ENCODE assay signal across 13 cellular contexts in genomic region chr2:31354837-31355236, GRCh38. TPM values are rescaled to one million over a fixed set of nuclear protein-coding genes. Genes with fewer than 3 reads are reported as not detected.
DNase-seq lines count a peak whose midpoint lies in the region; ATAC-seq, FAIRE-seq and TF ChIP-seq lines count a peak whose summit lies in the region.
"Had no signal": no experiment of that assay in that cellular context is flagged by ENCODE, and none has a peak within 500 bp of the region (broad histone marks: within the 10 kb centered on the region; RNA-seq: fewer than 3 reads in every experiment).

No MANE protein-coding gene starts in this region.

- no peaks in the 10 kb centered on the region for H3K4me1 ChIP-seq in hepatocyte (ENCODE audit: insufficient read depth)
- H3K4me1 ChIP-seq: tibial artery had no signal

- 43% methylated on average over 2 of the region's 2 CpGs for WGBS in hepatocyte (ENCODE audit: low lambda C conversion rate, missing lambda C conversion rate)

- no peaks in the 10 kb centered on the region for H3K79me2 ChIP-seq in hepatocyte

- TF ChIP-seq POLR2A in GM12891 (IDR thresholded peaks at IDR 0.05; ENCODE audit: low read depth, low read length): no peak

- H3K36me3 ChIP-seq in hepatocyte (replicated peaks; ENCODE audit: insufficient read depth, low read depth): no peaks in the 10 kb centered on the region
- H3K36me3 ChIP-seq: tibial artery had no signal

- no peak for DNase-seq in AG10803 (ENCODE audit: low read depth)
- peak; percentile 42 for DNase-seq in HCEC 1CT
- DNase-seq in RPMI8226: peak; percentile 51
- DNase-seq in hepatocyte (ENCODE audit: low spot score): no peak
- no peak for DNase-seq in DMS153 treated with DMSO at 0.1 percent for 48 hours (lab: John Stamatoyannopoulos, UW; ENCODE audit: unreplicated experiment)
- no peak for DNase-seq in NCI-H2107 treated with DMSO at 0.1 percent for 48 hours (lab: John Stamatoyannopoulos, UW; ENCODE audit: unreplicated experiment)
- no peak for DNase-seq in GM12891 (ENCODE audit: insufficient read length, low spot score)
- DNase-seq: NCI-H1930; stimulated activated CD4-positive, alpha-beta T cell treated with anti-CD3 and anti-CD28 coated beads, Interleukin-1b, Interleukin-23, amount 100 ng/mL, for 48 hours; tibial artery had no signal

- peak; percentile 53 for TF ChIP-seq CTCF in AG10803 (conservative IDR thresholded peaks at IDR 0.05; ENCODE audit: low read length)
- peak; percentile 37 for TF ChIP-seq CTCF in hepatocyte (IDR thresholded peaks at IDR 0.05; ENCODE audit: poor library complexity)

- H3K9me3 ChIP-seq in hepatocyte (ENCODE audit: low read depth): no peaks in the 10 kb centered on the region
- H3K9me3 ChIP-seq: tibial artery had no signal

- no peak for ATAC-seq in GM21737 (IDR thresholded peaks at IDR 0.05; ENCODE audit: unreplicated experiment)

- no peaks in the 10 kb centered on the region for H3K27me3 ChIP-seq in hepatocyte

- H3K9me2 ChIP-seq in hepatocyte (replicated peaks; ENCODE audit: insufficient read depth): no peaks in the 10 kb centered on the region

- FAIRE-seq in GM12891 (lab: Jason Lieb, UNC): no peak

- no peak overlapping the region for H3K4me2 ChIP-seq in hepatocyte

- H4K20me1 ChIP-seq in hepatocyte (ENCODE audit: insufficient read depth, poor library complexity, severe bottlenecking): no peaks in the 10 kb centered on the region

- no peak overlapping the region for H3K27ac ChIP-seq in hepatocyte
- H3K27ac ChIP-seq: tibial artery had no signal

- H2AFZ ChIP-seq in hepatocyte: no peak overlapping the region

- H3K4me3 ChIP-seq in AG10803 (ENCODE audit: low read length): no peak overlapping the region
- H3K4me3 ChIP-seq in hepatocyte: no peak overlapping the region
- H3K4me3 ChIP-seq: tibial artery had no signal

TF ChIP-seq in GM12891, 5 proteins besides CTCF, POLR2A, EP300 and RAD21:
- TF ChIP-seq POU2F2 (IDR thresholded peaks at IDR 0.05; ENCODE audit: low read depth, low read length) (no peak), POLR2AphosphoS5 (IDR thresholded peaks at IDR 0.05; ENCODE audit: low read depth, low read length) (no peak), PAX5 (IDR thresholded peaks at IDR 0.05; ENCODE audit: insufficient read depth, low read length, severe bottlenecking) (no peak), SPI1 (IDR thresholded peaks at IDR 0.05; ENCODE audit: low read depth, low read length) (no peak)

RNA-seq across cellular contexts. Expression of gene XDH, which starts 59.7 kb away (rescaled TPM):
- total RNA-seq in hepatocyte: 4.0 and 6.7 TPM in 2 replicates
- polyA plus RNA-seq in hepatocyte: 1.6 and 2.6 TPM in 2 replicates
- not detected for polyA plus RNA-seq in GM12891 (2012; ENCODE audit: low read depth, missing spikeins)
- total RNA-seq: G401, mononuclear cell had no signal

Comparison
In these comparisons a context has a peak if more than half of its experiments do, and no peak if none do; other contexts are left out.
1. DNase-seq: peak in HCEC 1CT (single experiment) and RPMI8226 (single experiment); none in AG10803 (single experiment), hepatocyte (single experiment), DMS153 treated with DMSO at 0.1 percent for 48 hours (single experiment), NCI-H2107 treated with DMSO at 0.1 percent for 48 hours (single experiment) and GM12891 (single experiment).